Comparison of ENCODE assay signal across 18 cellular contexts in genomic region chr1:202563818-202564217, GRCh38.
DNase-seq lines count a peak whose midpoint lies in the region; ATAC-seq and TF ChIP-seq lines count a peak whose summit lies in the region.
"Had no signal": no experiment of that assay in that cellular context is flagged by ENCODE, and none has a peak within 500 bp of the region (broad histone marks: within the 10 kb centered on the region; RNA-seq: fewer than 3 reads in every experiment).

No MANE protein-coding gene starts in this region.

- H3K4me3 Mint-ChIP-seq in natural killer cell, result no peak overlapping the region
- no peak overlapping the region for H3K4me3 Mint-ChIP-seq in natural killer cell treated with Interleukin-12 subunit alpha and Interleukin-12 subunit beta and Interleukin-15 and Interleukin-18, amount 100 ng/mL, for 72 hours
- H3K4me3 Mint-ChIP-seq: B cell; CD4-positive, alpha-beta T cell; H9 had no signal

- DNase-seq in natural killer cell, result no peak
- no peak for DNase-seq in natural killer cell treated with Interleukin-12 subunit alpha and Interleukin-12 subunit beta and Interleukin-15 and Interleukin-18, amount 100 ng/mL, for 72 hours (ENCODE audit: low spot score)
- no peak for DNase-seq in thoracic aorta (ENCODE audit: low spot score)
- no peak for DNase-seq in SIG-M5 treated with dmso at 0.1 percent for 504 hours (lab: John Stamatoyannopoulos, UW; ENCODE audit: unreplicated experiment)
- no peak for DNase-seq in NCI-H1105 treated with DMSO at 0.1 percent for 48 hours (lab: John Stamatoyannopoulos, UW)
- no peak for DNase-seq in NK-92 (lab: John Stamatoyannopoulos, UW; ENCODE audit: unreplicated experiment)
- DNase-seq: CD4-positive, alpha-beta T cell; DMS153; GDM1; H9; KBM-7; MV-4-11; NCI-H146; NK-92 treated with Interleukin-12 subunit alpha and Interleukin-12 subunit beta, amount 100 ng/mL, for 24 hours; Peyer's patch had no signal

- H3K9me3 Mint-ChIP-seq in natural killer cell, result no peaks in the 10 kb centered on the region
- H3K9me3 Mint-ChIP-seq in natural killer cell treated with Interleukin-12 subunit alpha and Interleukin-12 subunit beta and Interleukin-15 and Interleukin-18, amount 100 ng/mL, for 72 hours, result no peaks in the 10 kb centered on the region
- H3K9me3 Mint-ChIP-seq: CD4-positive, alpha-beta T cell; H9 had no signal

- no peak for TF ChIP-seq CTCF in natural killer cell (IDR thresholded peaks at IDR 0.05)
- TF ChIP-seq CTCF in thoracic aorta (IDR thresholded peaks at IDR 0.05), result no peak

- H3K9me3 ChIP-seq in muscle layer of duodenum (ENCODE audit: control insufficient read depth in 1 of 2, low read length in 2 of 2) (no peaks in the 10 kb centered on the region), thoracic aorta (no peaks in the 10 kb centered on the region)
- H3K9me3 ChIP-seq: Peyer's patch had no signal

- no peaks in the 10 kb centered on the region for H3K27me3 Mint-ChIP-seq in natural killer cell (ENCODE audit: low read depth in 2 of 2)
- no peaks in the 10 kb centered on the region for H3K27me3 Mint-ChIP-seq in natural killer cell treated with Interleukin-12 subunit alpha and Interleukin-12 subunit beta and Interleukin-15 and Interleukin-18, amount 100 ng/mL, for 72 hours
- H3K27me3 Mint-ChIP-seq: B cell; CD4-positive, alpha-beta T cell had no signal

- peaks cover 8% of the 10 kb centered on the region for H3K36me3 Mint-ChIP-seq in natural killer cell
- H3K36me3 Mint-ChIP-seq in natural killer cell treated with Interleukin-12 subunit alpha and Interleukin-12 subunit beta and Interleukin-15 and Interleukin-18, amount 100 ng/mL, for 72 hours, result peaks cover 4% of the 10 kb centered on the region

- H3K4me1 ChIP-seq in muscle layer of duodenum (ENCODE audit: control insufficient read depth in 1 of 2, insufficient read depth in 2 of 2, low read length in 2 of 2), result peaks cover 14 to 57% of the 10 kb centered on the region in 2 donors
- peaks cover 75 to 96% of the 10 kb centered on the region in 2 donors for H3K4me1 ChIP-seq in thoracic aorta (ENCODE audit: control insufficient read depth in 1 of 2, low read depth in 2 of 2)

- H3K4me1 Mint-ChIP-seq in natural killer cell, result peaks cover 31 to 33% of the 10 kb centered on the region in 2 donors
- H3K4me1 Mint-ChIP-seq in natural killer cell treated with Interleukin-12 subunit alpha and Interleukin-12 subunit beta and Interleukin-15 and Interleukin-18, amount 100 ng/mL, for 72 hours (ENCODE audit: low read depth in 2 of 2), result peaks cover 21 to 35% of the 10 kb centered on the region in 2 donors

- peak overlapping the region; percentile 65 for H3K27ac ChIP-seq in muscle layer of duodenum (ENCODE audit: low read length)
- peak overlapping the region; percentile 57 to 73 for H3K27ac ChIP-seq in thoracic aorta

- no peak for ATAC-seq in natural killer cell
- no peak for ATAC-seq in natural killer cell treated with Interleukin-12 subunit alpha and Interleukin-12 subunit beta and Interleukin-15 and Interleukin-18, amount 100 ng/mL, for 72 hours
- no peak for ATAC-seq in thoracic aorta (ENCODE audit: insufficient number of reproducible peaks, low FRiP score, low read depth)
- ATAC-seq: HepG2 had no signal

- H3K4me3 ChIP-seq in muscle layer of duodenum (ENCODE audit: low read depth in 1 of 2, low read length in 2 of 2), result no peak overlapping the region
- no peak overlapping the region for H3K4me3 ChIP-seq in thoracic aorta
- H3K4me3 ChIP-seq: Peyer's patch had no signal

- H3K27me3 ChIP-seq in muscle layer of duodenum (ENCODE audit: low read depth, low read length), result no peaks in the 10 kb centered on the region
- no peaks in the 10 kb centered on the region for H3K27me3 ChIP-seq in thoracic aorta (replicated peaks; ENCODE audit: insufficient read depth)
- H3K27me3 ChIP-seq: Peyer's patch had no signal

- peaks cover 37 to 40% of the 10 kb centered on the region in 2 donors for H3K36me3 ChIP-seq in muscle layer of duodenum (ENCODE audit: control insufficient read depth in 1 of 2, insufficient read depth in 2 of 2, low read length in 2 of 2)
- H3K36me3 ChIP-seq in thoracic aorta, result peaks cover 28% of the 10 kb centered on the region

- H3K27ac Mint-ChIP-seq in natural killer cell, result peak overlapping the region; percentile 15 to 57
- peak overlapping the region in 1 of 2 donors; percentile 38 for H3K27ac Mint-ChIP-seq in natural killer cell treated with Interleukin-12 subunit alpha and Interleukin-12 subunit beta and Interleukin-15 and Interleukin-18, amount 100 ng/mL, for 72 hours
- H3K27ac Mint-ChIP-seq: B cell; CD4-positive, alpha-beta T cell; H9 had no signal

- intact Hi-C loops in natural killer cell (cut with micrococcal nuclease), result no loop called here
